Comparison of ENCODE assay signal across 2 cellular contexts in genomic region chr19:17967258-17968051, GRCh38.
TF ChIP-seq lines count a peak whose summit lies in the region.

No MANE protein-coding gene starts in this region.

TF ChIP-seq in A549, 52 proteins besides CTCF, POLR2A, EP300 and RAD21:
- TF ChIP-seq ESRRA (IDR thresholded peaks at IDR 0.05; ENCODE audit: borderline replicate concordance, low read length) (no peak), HOXB5 (CRISPR knock-in tag; IDR thresholded peaks at IDR 0.05) (no peak), SMC3 (IDR thresholded peaks at IDR 0.05) (no peak), MAX (IDR thresholded peaks at IDR 0.05) (no peak), E2F6 (IDR thresholded peaks at IDR 0.05; ENCODE audit: borderline replicate concordance, low read depth) (no peak), MAZ (IDR thresholded peaks at IDR 0.05; ENCODE audit: borderline replicate concordance, low read depth, low read length) (no peak), GATA3 (IDR thresholded peaks at IDR 0.05; ENCODE audit: borderline replicate concordance) (no peak), CEBPB (IDR thresholded peaks at IDR 0.05) (no peak), EHF (CRISPR knock-in tag; IDR thresholded peaks at IDR 0.05) (no peak), CBX2 (IDR thresholded peaks at IDR 0.05; ENCODE audit: borderline replicate concordance, low read depth) (no peak), RCOR1 (IDR thresholded peaks at IDR 0.05; ENCODE audit: low read depth, low read length) (no peak), FOSL2 (IDR thresholded peaks at IDR 0.05) (no peak), FOSL2 (CRISPR knock-in tag; IDR thresholded peaks at IDR 0.05) (no peak), ZC3H11A (IDR thresholded peaks at IDR 0.05) (no peak)
- TF ChIP-seq, protein P1, sequence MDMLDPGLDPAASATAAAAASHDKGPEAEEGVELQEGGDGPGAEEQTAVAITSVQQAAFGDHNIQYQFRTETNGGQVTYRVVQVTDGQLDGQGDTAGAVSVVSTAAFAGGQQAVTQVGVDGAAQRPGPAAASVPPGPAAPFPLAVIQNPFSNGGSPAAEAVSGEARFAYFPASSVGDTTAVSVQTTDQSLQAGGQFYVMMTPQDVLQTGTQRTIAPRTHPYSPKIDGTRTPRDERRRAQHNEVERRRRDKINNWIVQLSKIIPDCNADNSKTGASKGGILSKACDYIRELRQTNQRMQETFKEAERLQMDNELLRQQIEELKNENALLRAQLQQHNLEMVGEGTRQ (IDR thresholded peaks at IDR 0.05), result no peak

TF ChIP-seq in K562, 482 proteins besides CTCF, POLR2A, EP300 and RAD21:
- TF ChIP-seq, protein P2, sequence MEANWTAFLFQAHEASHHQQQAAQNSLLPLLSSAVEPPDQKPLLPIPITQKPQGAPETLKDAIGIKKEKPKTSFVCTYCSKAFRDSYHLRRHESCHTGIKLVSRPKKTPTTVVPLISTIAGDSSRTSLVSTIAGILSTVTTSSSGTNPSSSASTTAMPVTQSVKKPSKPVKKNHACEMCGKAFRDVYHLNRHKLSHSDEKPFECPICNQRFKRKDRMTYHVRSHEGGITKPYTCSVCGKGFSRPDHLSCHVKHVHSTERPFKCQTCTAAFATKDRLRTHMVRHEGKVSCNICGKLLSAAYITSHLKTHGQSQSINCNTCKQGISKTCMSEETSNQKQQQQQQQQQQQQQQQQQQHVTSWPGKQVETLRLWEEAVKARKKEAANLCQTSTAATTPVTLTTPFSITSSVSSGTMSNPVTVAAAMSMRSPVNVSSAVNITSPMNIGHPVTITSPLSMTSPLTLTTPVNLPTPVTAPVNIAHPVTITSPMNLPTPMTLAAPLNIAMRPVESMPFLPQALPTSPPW (CRISPR knock-in tag; IDR thresholded peaks at IDR 0.05), result peak; percentile 29
- TF ChIP-seq, protein P3, sequence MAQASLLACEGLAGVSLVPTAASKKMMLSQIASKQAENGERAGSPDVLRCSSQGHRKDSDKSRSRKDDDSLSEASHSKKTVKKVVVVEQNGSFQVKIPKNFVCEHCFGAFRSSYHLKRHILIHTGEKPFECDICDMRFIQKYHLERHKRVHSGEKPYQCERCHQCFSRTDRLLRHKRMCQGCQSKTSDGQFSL (CRISPR knock-in tag; IDR thresholded peaks at IDR 0.05), result peak; percentile 40; the same call in 1 of the 2 replicates
- TF ChIP-seq, protein P3 (tag; IDR thresholded peaks at IDR 0.05), result no peak
- TF ChIP-seq USF1 (CRISPR knock-in tag; IDR thresholded peaks at IDR 0.05) (peak; percentile 9; the same call in 1 of the 2 replicates), KLF10 (CRISPR knock-in tag; IDR thresholded peaks at IDR 0.05) (no peak), RBBP5 (IDR thresholded peaks at IDR 0.05; ENCODE audit: borderline replicate concordance, insufficient read depth, low read length, poor library complexity, severe bottlenecking) (peak; percentile 50), ZFX (CRISPR knock-in tag; IDR thresholded peaks at IDR 0.05) (0 out of 2 replicates have a peak, but pooled peaks have one; percentile 18), TFAM (CRISPR knock-in tag; conservative IDR thresholded peaks at IDR 0.05) (no peak), PCBP1 (IDR thresholded peaks at IDR 0.05; ENCODE audit: low read depth, low read length, poor library complexity, severe bottlenecking) (peak; percentile 15)
